In the genomic region with DNA sequence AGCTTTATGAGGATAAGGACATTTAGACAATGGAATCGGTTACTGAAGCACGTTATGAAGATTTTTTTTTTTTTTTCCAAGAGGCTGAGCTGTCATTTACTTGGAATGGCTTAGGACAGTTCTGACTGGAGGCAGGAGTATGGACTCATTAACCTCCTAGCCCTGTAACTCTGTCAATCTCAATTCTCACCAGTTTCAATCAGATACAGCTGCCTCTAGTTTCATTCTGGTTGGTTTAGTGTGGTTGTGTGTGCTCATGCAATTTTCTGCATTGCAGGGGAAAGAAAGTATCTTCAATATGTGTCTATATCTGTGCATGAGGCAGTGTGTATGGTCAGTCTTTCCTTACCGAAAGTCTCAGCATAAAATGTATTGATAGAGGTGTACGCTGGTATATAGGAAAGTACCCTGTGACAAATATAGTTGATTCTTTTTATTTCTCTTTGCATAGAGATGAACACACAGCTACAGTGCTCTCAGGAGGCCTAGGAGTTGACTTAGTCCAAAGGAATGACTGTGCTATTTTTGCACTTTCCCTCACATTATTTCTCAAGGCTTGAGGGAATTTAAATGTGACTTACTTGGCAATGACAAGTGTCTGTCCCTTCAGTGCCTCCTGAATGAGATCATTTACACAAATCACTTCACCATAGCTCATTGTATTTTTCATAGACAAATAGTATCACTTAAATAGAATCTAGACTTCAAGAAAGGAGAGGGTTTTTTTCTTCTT, we compare ENCODE assay signal across 16 cellular contexts. TPM values are rescaled to one million over a fixed set of nuclear protein-coding genes. Genes with fewer than 3 reads are reported as not detected.
DNase-seq lines count a peak whose midpoint lies in the region; ATAC-seq and TF ChIP-seq lines count a peak whose summit lies in the region.
"Had no signal": no experiment of that assay in that cellular context is flagged by ENCODE, and none has a peak within 500 bp of the region (broad histone marks: within the 10 kb centered on the region; RNA-seq: fewer than 3 reads in every experiment).

No MANE protein-coding gene starts in this region.

- DNase-seq in AG10803 (ENCODE audit: low read depth) (peak; percentile 72), GM04504 (ENCODE audit: low read depth) (peak; percentile 32), brain microvascular endothelial cell (peak; percentile 7), myocyte (ENCODE audit: low read depth) (peak; percentile 21), hepatic stellate cell (ENCODE audit: low spot score) (no peak), DMS53 (lab: John Stamatoyannopoulos, UW) (no peak), glomerular visceral epithelial cell (ENCODE audit: extremely low spot score) (no peak)
- DNase-seq: C1 segment of cervical spinal cord, MM.1S, NCI-H1105 treated with DMSO at 0.1 percent for 48 hours, NCI-H187, NCI-H69, PC-3 had no signal

- no peak overlapping the region for H3K4me3 ChIP-seq in AG10803 (ENCODE audit: low read length)
- H3K4me3 ChIP-seq in brain microvascular endothelial cell (ENCODE audit: low read depth, low read length) = no peak overlapping the region
- H3K4me3 ChIP-seq: GM23338, SK-N-MC had no signal

- no peak overlapping the region for H3K27ac ChIP-seq in brain microvascular endothelial cell
- H3K27ac ChIP-seq: SK-N-MC had no signal

- in situ Hi-C loops in brain microvascular endothelial cell (cut with HindIII; ENCODE audit: low pct_ligation_motif_present, low sequenced_read_pairs) = no loop called here

- TF ChIP-seq CTCF in AG10803 (conservative IDR thresholded peaks at IDR 0.05; ENCODE audit: low read length) (no peak), brain microvascular endothelial cell (IDR thresholded peaks at IDR 0.05; ENCODE audit: low read depth, low read length, missing control alignments) (no peak)

- no peak for ATAC-seq in HG03354 (IDR thresholded peaks at IDR 0.05; ENCODE audit: poor library complexity, severe bottlenecking, unreplicated experiment)
- ATAC-seq: GM23338, PC-3 had no signal

- H3K36me3 ChIP-seq in brain microvascular endothelial cell (replicated peaks) = no peaks in the 10 kb centered on the region

- H3K27me3 ChIP-seq in brain microvascular endothelial cell (replicated peaks) = no peaks in the 10 kb centered on the region

RNA-seq across cellular contexts. Expression of a gene that starts 50.5 kb away (rescaled TPM):
- 0.43 and 0.52 TPM in 2 replicates for total RNA-seq in myocyte
- 0.13 TPM for polyA plus RNA-seq in myocyte (2012)

Comparison
In these comparisons a context has a peak if more than half of its experiments do, and no peak if none do; other contexts are left out.
1. DNase-seq: peak in AG10803 (single experiment), GM04504 (single experiment), brain microvascular endothelial cell (single experiment) and myocyte (single experiment); none in hepatic stellate cell (single experiment), DMS53 (single experiment) and glomerular visceral epithelial cell (single experiment).